8 cellular contexts compared by ENCODE assay signal in genomic region chr14:76917158-76917596, GRCh38.
DNase-seq lines count a peak whose midpoint lies in the region; ATAC-seq and TF ChIP-seq lines count a peak whose summit lies in the region.

No MANE protein-coding gene starts in this region.

- no peaks in the 10 kb centered on the region for H3K36me3 ChIP-seq in liver (ENCODE audit: control insufficient read depth in 4 of 4, insufficient read depth in 3 of 4, low read depth in 1 of 4, low read length in 3 of 4)
- H3K36me3 ChIP-seq in effector memory CD4-positive, alpha-beta T cell (ENCODE audit: control insufficient read depth, insufficient read depth, low read length), result no peaks in the 10 kb centered on the region

- no peaks in the 10 kb centered on the region for H3K9me3 ChIP-seq in liver (ENCODE audit: control insufficient read depth in 4 of 4, low read length in 3 of 4)
- no peaks in the 10 kb centered on the region for H3K9me3 ChIP-seq in effector memory CD4-positive, alpha-beta T cell (ENCODE audit: control insufficient read depth, low read length)

- H3K4me3 ChIP-seq in liver (ENCODE audit: low read depth in 1 of 3, low read length in 3 of 3), result no peak overlapping the region
- H3K4me3 ChIP-seq in effector memory CD4-positive, alpha-beta T cell (ENCODE audit: insufficient read depth, low read depth, low read length, poor library complexity, severe bottlenecking), result no peak overlapping the region

- peaks cover 53% of the 10 kb centered on the region for H3K4me1 Mint-ChIP-seq in stimulated activated naive CD8-positive, alpha-beta T cell treated with anti-CD3 and anti-CD28 coated beads, Interleukin-15, amount 100 ng/mL, for 72 hours
- peaks cover 0 to 29% of the 10 kb centered on the region in 2 donors for H3K4me1 Mint-ChIP-seq in natural killer cell

- no peak overlapping the region for H3K4me3 Mint-ChIP-seq in stimulated activated naive CD8-positive, alpha-beta T cell treated with anti-CD3 and anti-CD28 coated beads, Interleukin-15, amount 100 ng/mL, for 72 hours
- H3K4me3 Mint-ChIP-seq in natural killer cell, result no peak overlapping the region

- no peak for ATAC-seq in stimulated activated naive CD8-positive, alpha-beta T cell treated with anti-CD3 and anti-CD28 coated beads, Interleukin-15, Interleukin-2, amounts not matched to agents 100 U/mL and 50 U/mL, for 24 hours
- ATAC-seq in stimulated activated naive CD8-positive, alpha-beta T cell treated with anti-CD3 and anti-CD28 coated beads, Interleukin-15, amount 100 ng/mL, for 72 hours, result no peak
- no peak for ATAC-seq in natural killer cell
- no peak for ATAC-seq in GM19463 (IDR thresholded peaks at IDR 0.05; ENCODE audit: unreplicated experiment)

- 84% methylated on average over 7 of the region's 7 CpGs for WGBS in liver

- no peaks in the 10 kb centered on the region for H3K27me3 ChIP-seq in liver (ENCODE audit: control insufficient read depth in 4 of 4, insufficient read depth in 4 of 4, low read length in 3 of 4)
- no peaks in the 10 kb centered on the region for H3K27me3 ChIP-seq in effector memory CD4-positive, alpha-beta T cell (replicated peaks; ENCODE audit: control insufficient read depth, insufficient read depth, low read length, poor library complexity, severe bottlenecking)

- peaks cover 6% of the 10 kb centered on the region for H3K27me3 Mint-ChIP-seq in stimulated activated naive CD8-positive, alpha-beta T cell treated with anti-CD3 and anti-CD28 coated beads, Interleukin-15, amount 100 ng/mL, for 72 hours
- H3K27me3 Mint-ChIP-seq in natural killer cell (ENCODE audit: low read depth in 2 of 2), result no peaks in the 10 kb centered on the region

- no peak overlapping the region for H3K9ac ChIP-seq in liver (ENCODE audit: low read depth in 1 of 2, low read length in 2 of 2)

- no peak overlapping the region for H3K27ac Mint-ChIP-seq in stimulated activated naive CD8-positive, alpha-beta T cell treated with anti-CD3 and anti-CD28 coated beads, Interleukin-15, amount 100 ng/mL, for 72 hours
- H3K27ac Mint-ChIP-seq in natural killer cell, result no peak overlapping the region

- no peaks in the 10 kb centered on the region for H3K36me3 Mint-ChIP-seq in natural killer cell

- H3K27ac ChIP-seq in liver (ENCODE audit: low read depth in 1 of 2, low read length in 2 of 2), result no peak overlapping the region
- H3K27ac ChIP-seq in effector memory CD4-positive, alpha-beta T cell (ENCODE audit: insufficient read depth, low read length, poor library complexity, severe bottlenecking), result no peak overlapping the region

- peak; percentile 68 to 89 for TF ChIP-seq RAD21 in liver (IDR thresholded peaks at IDR 0.05)

- TF ChIP-seq CTCF in liver (IDR thresholded peaks at IDR 0.05; ENCODE audit: low read depth, low read length, missing input control) (peak; percentile 79), natural killer cell (IDR thresholded peaks at IDR 0.05) (no peak)

- peak; percentile 28 for DNase-seq in stimulated activated naive CD8-positive, alpha-beta T cell treated with anti-CD3 and anti-CD28 coated beads, Interleukin-15, Interleukin-2, amounts not matched to agents 100 U/mL and 50 U/mL, for 24 hours
- DNase-seq in stimulated activated naive CD8-positive, alpha-beta T cell treated with anti-CD3 and anti-CD28 coated beads, Interleukin-15, amount 100 ng/mL, for 72 hours, result no peak
- DNase-seq in NCI-H460 (ENCODE audit: extremely low read depth, low read depth), result peak; percentile 78
- DNase-seq in cerebellum (ENCODE audit: low spot score), result peak; percentile 49
- no peak for DNase-seq in natural killer cell
- no peak for DNase-seq in effector memory CD4-positive, alpha-beta T cell

- peaks cover 22 to 38% (median 31%) of the 10 kb centered on the region in 4 donors for H3K4me1 ChIP-seq in liver (ENCODE audit: control insufficient read depth in 4 of 4, insufficient read depth in 4 of 4, low read length in 3 of 4)
- H3K4me1 ChIP-seq in effector memory CD4-positive, alpha-beta T cell (ENCODE audit: control insufficient read depth, insufficient read depth, low read length, poor library complexity, severe bottlenecking), result peaks cover 27% of the 10 kb centered on the region

- no peaks in the 10 kb centered on the region for H3K9me3 Mint-ChIP-seq in stimulated activated naive CD8-positive, alpha-beta T cell treated with anti-CD3 and anti-CD28 coated beads, Interleukin-15, amount 100 ng/mL, for 72 hours
- no peaks in the 10 kb centered on the region for H3K9me3 Mint-ChIP-seq in natural killer cell

- intact Hi-C loops in natural killer cell (cut with micrococcal nuclease), result loop anchor here (10.0 kb wide), 1 partner anchor 48 kb away; no protein-coding TSS in a partner anchor

TF ChIP-seq in liver, 16 proteins besides CTCF, POLR2A, EP300 and RAD21:
- TF ChIP-seq TAF1 (conservative IDR thresholded peaks at IDR 0.05) (no peak), FOXA1 (IDR thresholded peaks at IDR 0.05) (no peak), ZBTB33 (IDR thresholded peaks at IDR 0.05) (no peak), GABPA (IDR thresholded peaks at IDR 0.05 in 1 of 2, conservative IDR thresholded peaks at IDR 0.05 in 1 of 2) (no peak), ATF3 (IDR thresholded peaks at IDR 0.05) (no peak), SP1 (IDR thresholded peaks at IDR 0.05) (no peak), FOXA2 (IDR thresholded peaks at IDR 0.05) (no peak), NR2F2 (IDR thresholded peaks at IDR 0.05) (no peak), EGR1 (IDR thresholded peaks at IDR 0.05; ENCODE audit: low read depth in 2 of 2) (no peak), HNF4A (conservative IDR thresholded peaks at IDR 0.05) (no peak), YY1 (IDR thresholded peaks at IDR 0.05) (no peak), MAX (IDR thresholded peaks at IDR 0.05) (no peak), REST (IDR thresholded peaks at IDR 0.05) (no peak)

Comparison
In these comparisons a context has a peak if more than half of its experiments do, and no peak if none do; other contexts are left out.
1. DNase-seq: peak in stimulated activated naive CD8-positive, alpha-beta T cell treated with anti-CD3 and anti-CD28 coated beads, Interleukin-15, Interleukin-2, amounts not matched to agents 100 U/mL and 50 U/mL, for 24 hours (single experiment), NCI-H460 (single experiment) and cerebellum (single experiment); none in stimulated activated naive CD8-positive, alpha-beta T cell treated with anti-CD3 and anti-CD28 coated beads, Interleukin-15, amount 100 ng/mL, for 72 hours (0 of 2), natural killer cell (single experiment) and effector memory CD4-positive, alpha-beta T cell (0 of 3).